ENCODE assay signal across 1 cellular context in the genomic region with DNA sequence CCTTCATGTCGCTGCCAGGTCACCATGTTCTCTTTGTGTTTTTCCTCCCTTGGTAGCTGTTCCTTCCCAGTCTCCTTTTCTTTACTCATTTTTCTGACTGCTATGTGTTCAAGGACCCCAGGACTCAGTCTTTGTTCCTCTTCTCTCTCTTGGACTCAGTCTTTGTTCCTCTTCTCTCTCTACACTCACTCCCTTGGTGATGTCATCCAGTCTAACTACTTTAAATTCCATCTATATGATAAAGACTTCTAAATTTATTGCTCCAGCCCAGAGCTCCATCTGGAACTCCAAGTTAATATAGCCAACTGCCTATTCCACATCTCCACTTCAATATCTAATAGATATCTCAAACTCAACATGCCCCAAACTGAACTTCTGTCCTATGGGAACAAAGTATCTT.
TF ChIP-seq lines count a peak whose summit lies in the region.

No MANE protein-coding gene starts in this region.

TF ChIP-seq in IMR-90, 13 proteins besides CTCF, POLR2A, EP300 and RAD21:
- no peak for TF ChIP-seq RFX5 (IDR thresholded peaks at IDR 0.05; ENCODE audit: low read depth, low read length)
- no peak for TF ChIP-seq FOS (IDR thresholded peaks at IDR 0.05; ENCODE audit: low read depth, low read length)
- TF ChIP-seq MXI1 (IDR thresholded peaks at IDR 0.05; ENCODE audit: borderline replicate concordance, low read depth, low read length): no peak
- no peak for TF ChIP-seq USF2 (IDR thresholded peaks at IDR 0.05; ENCODE audit: low read depth, low read length)
- no peak for TF ChIP-seq CHD1 (IDR thresholded peaks at IDR 0.05; ENCODE audit: low read depth, low read length)
- TF ChIP-seq CEBPB (IDR thresholded peaks at IDR 0.05; ENCODE audit: low read depth, low read length): no peak
- no peak for TF ChIP-seq RCOR1 (IDR thresholded peaks at IDR 0.05; ENCODE audit: insufficient replicate concordance, low read length)
- TF ChIP-seq ELK1 (IDR thresholded peaks at IDR 0.05; ENCODE audit: borderline replicate concordance, low read depth, low read length): no peak
- TF ChIP-seq MAZ (IDR thresholded peaks at IDR 0.05; ENCODE audit: borderline replicate concordance, low read depth, low read length): no peak
- TF ChIP-seq BHLHE40 (IDR thresholded peaks at IDR 0.05; ENCODE audit: low read depth, low read length): no peak
- no peak for TF ChIP-seq NFE2L2 (IDR thresholded peaks at IDR 0.05; ENCODE audit: low read depth, low read length)
- TF ChIP-seq MAFK (IDR thresholded peaks at IDR 0.05; ENCODE audit: low read depth, low read length): no peak
- no peak for TF ChIP-seq SMC3 (IDR thresholded peaks at IDR 0.05; ENCODE audit: low read depth, low read length)
